Comparison of ENCODE assay signal across 1 cellular context in genomic region chr19:2064788-2065524, GRCh38.
TF ChIP-seq lines count a peak whose summit lies in the region.

No MANE protein-coding gene starts in this region.

TF ChIP-seq in GM12878, 131 proteins besides CTCF, POLR2A, EP300 and RAD21:
- no peak for TF ChIP-seq CBX3 (IDR thresholded peaks at IDR 0.05; ENCODE audit: borderline replicate concordance, low read depth)
- no peak for TF ChIP-seq KDM1A (IDR thresholded peaks at IDR 0.05; ENCODE audit: borderline replicate concordance)
- no peak for TF ChIP-seq RAD51 (IDR thresholded peaks at IDR 0.05)
- no peak for TF ChIP-seq SMAD5 (IDR thresholded peaks at IDR 0.05; ENCODE audit: low read depth)
- no peak for TF ChIP-seq MYC (IDR thresholded peaks at IDR 0.05; ENCODE audit: insufficient read depth, insufficient read length, insufficient replicate concordance, low read length, severe bottlenecking)
- TF ChIP-seq SMAD1 (IDR thresholded peaks at IDR 0.05; ENCODE audit: low read depth, partially characterized antibody): no peak
- no peak for TF ChIP-seq RELA (IDR thresholded peaks at IDR 0.05; ENCODE audit: borderline replicate concordance, partially characterized antibody)
- TF ChIP-seq ZNF622 (IDR thresholded peaks at IDR 0.05): no peak
- no peak for TF ChIP-seq PBX3 (IDR thresholded peaks at IDR 0.05; ENCODE audit: insufficient replicate concordance, low read depth, low read length)
- TF ChIP-seq ASH2L (IDR thresholded peaks at IDR 0.05; ENCODE audit: borderline replicate concordance, low read depth): no peak
- TF ChIP-seq ZNF592 (IDR thresholded peaks at IDR 0.05): no peak
- no peak for TF ChIP-seq NKRF (conservative IDR thresholded peaks at IDR 0.05)
- no peak for TF ChIP-seq SMC3 (IDR thresholded peaks at IDR 0.05; ENCODE audit: borderline replicate concordance, low read length)
